1 cellular context compared by ENCODE assay signal in genomic region chr4:41749650-41750049, GRCh38.
TF ChIP-seq lines count a peak whose summit lies in the region.

No MANE protein-coding gene starts in this region.

TF ChIP-seq in H1, 55 proteins besides CTCF, POLR2A, EP300 and RAD21 (continued from another document):
- TF ChIP-seq ATF2 (IDR thresholded peaks at IDR 0.05; ENCODE audit: low read length) (no peak), SUZ12 (IDR thresholded peaks at IDR 0.05; ENCODE audit: low read length) (peak; percentile 15; the same call in 1 of the 2 replicates), RFX5 (IDR thresholded peaks at IDR 0.05; ENCODE audit: borderline replicate concordance, low read depth, low read length) (no peak), TAF1 (IDR thresholded peaks at IDR 0.05; ENCODE audit: low read depth, low read length) (no peak), NANOG (IDR thresholded peaks at IDR 0.05; ENCODE audit: insufficient read depth, low read depth, low read length, poor library complexity, severe bottlenecking) (no peak), CTBP2 (IDR thresholded peaks at IDR 0.05; ENCODE audit: borderline replicate concordance, insufficient read depth, insufficient read length, low read length) (no peak), SRF (IDR thresholded peaks at IDR 0.05; ENCODE audit: low read depth, low read length) (no peak), EZH2 (IDR thresholded peaks at IDR 0.05; ENCODE audit: low read depth, low read length, severe bottlenecking) (peak; percentile 71), ZNF274 (IDR thresholded peaks at IDR 0.05; ENCODE audit: borderline replicate concordance, extremely low read depth, low read length) (no peak), BRCA1 (IDR thresholded peaks at IDR 0.05; ENCODE audit: low read depth, low read length) (no peak), RNF2 (IDR thresholded peaks at IDR 0.05; ENCODE audit: borderline replicate concordance, low read depth, low read length, missing control alignments, poor library complexity, severe bottlenecking) (peak; percentile 100), RXRA (IDR thresholded peaks at IDR 0.05; ENCODE audit: insufficient read depth, low read depth, low read length) (no peak), MAFK (IDR thresholded peaks at IDR 0.05; ENCODE audit: low read depth, low read length) (no peak), CBX8 (IDR thresholded peaks at IDR 0.05; ENCODE audit: borderline replicate concordance, low read depth, low read length) (peak; percentile 97; the same call in 1 of the 2 replicates), CHD1 (IDR thresholded peaks at IDR 0.05; ENCODE audit: low read depth, low read length) (no peak)
